ENCODE assay signal across 8 cellular contexts in genomic region chr18:55585050-55585449, GRCh38. TPM values are rescaled to one million over a fixed set of nuclear protein-coding genes. Genes with fewer than 3 reads are reported as not detected.
A peak's percentile ranks its signal among the peaks of the same experiment; 100 is the strongest.
DNase-seq lines count a peak whose midpoint lies in the region; ATAC-seq and TF ChIP-seq lines count a peak whose summit lies in the region.
"Had no signal": no experiment of that assay in that cellular context is flagged by ENCODE, and none has a peak within 500 bp of the region (broad histone marks: within the 10 kb centered on the region; RNA-seq: fewer than 3 reads in every experiment).

No MANE protein-coding gene starts in this region.

- H3K36me3 Mint-ChIP-seq in activated CD4-positive, alpha-beta memory T cell treated with anti-CD3 and anti-CD28 coated beads, Interleukin-2, amount 10 ng/mL, durations not matched to agents 7 days and 5 days (ENCODE audit: low read depth): peaks cover 3% of the 10 kb centered on the region

- no peak for TF ChIP-seq RAD21 in IMR-90 (IDR thresholded peaks at IDR 0.05; ENCODE audit: low read length)

- TF ChIP-seq CTCF in IMR-90 (conservative IDR thresholded peaks at IDR 0.05; ENCODE audit: low read depth, low read length) (no peak), thoracic aorta (IDR thresholded peaks at IDR 0.05) (no peak)

- peak overlapping the region; percentile 77 for H2BK5ac ChIP-seq in IMR-90 (ENCODE audit: low read depth, low read length, poor library complexity, severe bottlenecking)

- H3K9ac ChIP-seq in IMR-90 (ENCODE audit: low read depth, low read length): peak overlapping the region; percentile 87; the same call in 1 of the 2 replicates

- DNase-seq in IMR-90: no peak
- no peak for DNase-seq in thoracic aorta (ENCODE audit: low spot score)
- no peak for DNase-seq in NCI-H187 (lab: John Stamatoyannopoulos, UW)
- no peak for DNase-seq in activated CD4-positive, alpha-beta memory T cell treated with anti-CD3 and anti-CD28 coated beads, Interleukin-2, amount 10 ng/mL, durations not matched to agents 7 days and 5 days

- TF ChIP-seq POLR2A in IMR-90 (IDR thresholded peaks at IDR 0.05; ENCODE audit: low read depth, low read length): no peak

- peak overlapping the region; percentile 93; the same call in 1 of the 2 replicates for H3K18ac ChIP-seq in IMR-90 (ENCODE audit: low read depth, low read length)

- no TSS peak for BruUV-seq in IMR-90 (replicated peaks; lab: Mats Ljungman, UMichigan)

- H3K4me2 ChIP-seq in IMR-90 (ENCODE audit: low read depth, low read length): peak overlapping the region; percentile 97

- no CpG with 5 or more reads among the region's 2 CpGs for WGBS in IMR-90 (ENCODE audit: extremely low coverage in 2 of 2, insufficient read length in 1 of 2), 2 experiments
- 0 to 50% methylated on average over 1 to 2 of the region's 2 CpGs for WGBS in ectodermal cell, 2 experiments

- H2AK9ac ChIP-seq in IMR-90 (replicated peaks; ENCODE audit: low read depth, low read length, poor library complexity): no peak overlapping the region

- H3K27me3 ChIP-seq in IMR-90 (ENCODE audit: control insufficient read depth, insufficient read depth, low read length) (no peaks in the 10 kb centered on the region), ectodermal cell (ENCODE audit: control insufficient read depth, insufficient read depth, low read length, poor library complexity, severe bottlenecking) (no peaks in the 10 kb centered on the region), muscle layer of duodenum (ENCODE audit: low read depth, low read length) (no peaks in the 10 kb centered on the region), thoracic aorta (replicated peaks; ENCODE audit: insufficient read depth) (no peaks in the 10 kb centered on the region)

- H3K27me3 Mint-ChIP-seq in activated CD4-positive, alpha-beta memory T cell treated with anti-CD3 and anti-CD28 coated beads, Interleukin-2, amount 10 ng/mL, durations not matched to agents 7 days and 5 days: peaks cover 45% of the 10 kb centered on the region

- H3K27ac ChIP-seq in IMR-90 (ENCODE audit: insufficient read depth, low read length): no peak overlapping the region
- H3K27ac ChIP-seq in ectodermal cell (ENCODE audit: insufficient read depth, low read depth, low read length, poor library complexity, severe bottlenecking): no peak overlapping the region
- peak overlapping the region; percentile 56 for H3K27ac ChIP-seq in muscle layer of duodenum (ENCODE audit: low read length)
- H3K27ac ChIP-seq in thoracic aorta: peak overlapping the region; percentile 36 to 73

- intact Hi-C loops in IMR-90 (cut with micrococcal nuclease): loop anchor here (5.0 to 10.0 kb wide), 7 partner anchors 83 to 650 kb away; no protein-coding TSS in a partner anchor

- H3K27ac Mint-ChIP-seq in activated CD4-positive, alpha-beta memory T cell treated with anti-CD3 and anti-CD28 coated beads, Interleukin-2, amount 10 ng/mL, durations not matched to agents 7 days and 5 days: no peak overlapping the region
- H3K27ac Mint-ChIP-seq: activated T-helper 2 cell treated with anti-CD3 and anti-CD28 coated beads, Interferon-gamma antibody, Interleukin-2, Interleukin-4, amounts not matched to agents 10 μg/mL and 5 μg/mL and 100 μg/mL, durations not matched to agents 14 hours and 24 hours and 36 hours had no signal

- H3K36me3 ChIP-seq in IMR-90 (ENCODE audit: control insufficient read depth, insufficient read depth, low read length) (peaks cover 2% of the 10 kb centered on the region; the same call in 1 of the 2 replicates), ectodermal cell (ENCODE audit: control insufficient read depth, insufficient read depth, low read length) (no peaks in the 10 kb centered on the region), muscle layer of duodenum (ENCODE audit: control insufficient read depth in 1 of 2, insufficient read depth in 2 of 2, low read length in 2 of 2) (no peaks in the 10 kb centered on the region), thoracic aorta (no peaks in the 10 kb centered on the region)

- H3K9me3 Mint-ChIP-seq in activated CD4-positive, alpha-beta memory T cell treated with anti-CD3 and anti-CD28 coated beads, Interleukin-2, amount 10 ng/mL, durations not matched to agents 7 days and 5 days: no peaks in the 10 kb centered on the region
- H3K9me3 Mint-ChIP-seq: activated T-helper 2 cell treated with anti-CD3 and anti-CD28 coated beads, Interferon-gamma antibody, Interleukin-2, Interleukin-4, amounts not matched to agents 10 μg/mL and 5 μg/mL and 100 μg/mL, durations not matched to agents 14 hours and 24 hours and 36 hours had no signal

- H3K4ac ChIP-seq in IMR-90 (ENCODE audit: low read depth, low read length): peak overlapping the region; percentile 58; the same call in 1 of the 2 replicates

- ATAC-seq in IMR-90 (ENCODE audit: low read depth) (no peak), thoracic aorta (ENCODE audit: insufficient number of reproducible peaks, low FRiP score, low read depth) (no peak), GM18909 (IDR thresholded peaks at IDR 0.05; ENCODE audit: poor library complexity, unreplicated experiment) (no peak)

- H2BK15ac ChIP-seq in IMR-90 (ENCODE audit: low read depth, low read length): no peak overlapping the region

- H2AK5ac ChIP-seq in IMR-90 (ENCODE audit: low read depth, low read length): no peak overlapping the region

- in situ Hi-C loops in IMR-90 (cut with MboI; ENCODE audit: low sequenced_read_pairs): loop anchor here (5.0 to 10.0 kb wide), 2 partner anchors 168 to 350 kb away; no protein-coding TSS in a partner anchor

- peak overlapping the region; percentile 78 for H3K4me3 ChIP-seq in IMR-90 (ENCODE audit: insufficient read depth, low read depth, low read length)
- H3K4me3 ChIP-seq in ectodermal cell (ENCODE audit: insufficient read depth, low read depth, low read length): peak overlapping the region; percentile 61
- peak overlapping the region; percentile 55 to 67 for H3K4me3 ChIP-seq in muscle layer of duodenum (ENCODE audit: low read depth in 1 of 2, low read length in 2 of 2)
- peak overlapping the region; percentile 89 for H3K4me3 ChIP-seq in thoracic aorta

- H3K4me1 Mint-ChIP-seq in activated CD4-positive, alpha-beta memory T cell treated with anti-CD3 and anti-CD28 coated beads, Interleukin-2, amount 10 ng/mL, durations not matched to agents 7 days and 5 days: peaks cover 21% of the 10 kb centered on the region

- H3K9me1 ChIP-seq in IMR-90 (ENCODE audit: insufficient read depth, low read length): 0 out of 2 replicates have a peak, but pooled peaks cover 3% of the 10 kb centered on the region

- no peak overlapping the region for H3K4me3 Mint-ChIP-seq in activated CD4-positive, alpha-beta memory T cell treated with anti-CD3 and anti-CD28 coated beads, Interleukin-2, amount 10 ng/mL, durations not matched to agents 7 days and 5 days

- no peak overlapping the region; the same call in 1 of the 2 replicates for H3K56ac ChIP-seq in IMR-90 (ENCODE audit: extremely low read depth, insufficient read depth, low read length)

- H3K23ac ChIP-seq in IMR-90 (ENCODE audit: low read depth, low read length): peak overlapping the region; percentile 40; the same call in 1 of the 2 replicates

- peak overlapping the region; percentile 62; the same call in 1 of the 2 replicates for H2BK120ac ChIP-seq in IMR-90 (ENCODE audit: low read depth, low read length)

- CTCF ChIA-PET in IMR-90 (lab: Yijun Ruan, JAX): no interaction called here
- CTCF ChIA-PET in activated CD4-positive, alpha-beta memory T cell treated with anti-CD3 and anti-CD28 coated beads, Interleukin-2, amount 10 ng/mL, durations not matched to agents 7 days and 5 days (lab: Charles Lee): no interaction called here

- no peaks in the 10 kb centered on the region for H4K20me1 ChIP-seq in IMR-90 (ENCODE audit: insufficient read depth, low read length)

- POLR2A ChIA-PET in IMR-90 (lab: Charles Lee; ENCODE audit: unreplicated experiment): no interaction called here
- POLR2A ChIA-PET in activated CD4-positive, alpha-beta memory T cell treated with anti-CD3 and anti-CD28 coated beads, Interleukin-2, amount 10 ng/mL, durations not matched to agents 7 days and 5 days (lab: Charles Lee): no interaction called here

- dilution Hi-C loops in IMR-90 (cut with HindIII; ENCODE audit: low sequenced_read_pairs, unreplicated experiment): no loop called here

- H4K5ac ChIP-seq in IMR-90 (ENCODE audit: low read depth, low read length): peak overlapping the region; percentile 68; the same call in 1 of the 2 replicates

- H3K9me3 ChIP-seq in IMR-90 (ENCODE audit: control insufficient read depth, insufficient read depth, low read length) (no peaks in the 10 kb centered on the region), ectodermal cell (ENCODE audit: control insufficient read depth, low read length) (no peaks in the 10 kb centered on the region), muscle layer of duodenum (ENCODE audit: control insufficient read depth in 1 of 2, low read length in 2 of 2) (no peaks in the 10 kb centered on the region), thoracic aorta (no peaks in the 10 kb centered on the region)

- no peak overlapping the region for H2AFZ ChIP-seq in IMR-90 (replicated peaks; ENCODE audit: low read length, poor library complexity)

- peak overlapping the region in 1 of 2 experiments; percentile 55; a peak in 1 of 4 replicates for H4K8ac ChIP-seq in IMR-90 (ENCODE audit: low read depth in 2 of 2, low read length in 2 of 2)

- peak overlapping the region; percentile 61; the same call in 1 of the 2 replicates for H3K14ac ChIP-seq in IMR-90 (replicated peaks; ENCODE audit: low read depth, low read length)

- H3K4me1 ChIP-seq in IMR-90 (ENCODE audit: control insufficient read depth, insufficient read depth, low read length): peaks cover 6% of the 10 kb centered on the region
- H3K4me1 ChIP-seq in ectodermal cell (ENCODE audit: control insufficient read depth, insufficient read depth, low read length): peaks cover 18% of the 10 kb centered on the region
- peaks cover 4 to 25% of the 10 kb centered on the region in 2 donors for H3K4me1 ChIP-seq in muscle layer of duodenum (ENCODE audit: control insufficient read depth in 1 of 2, insufficient read depth in 2 of 2, low read length in 2 of 2)
- H3K4me1 ChIP-seq in thoracic aorta (ENCODE audit: control insufficient read depth in 1 of 2, low read depth in 2 of 2): peaks cover 7 to 34% of the 10 kb centered on the region in 2 donors

- H2BK20ac ChIP-seq in IMR-90 (ENCODE audit: low read depth, low read length): no peak overlapping the region

- H4K91ac ChIP-seq in IMR-90 (ENCODE audit: insufficient read depth, low read depth, low read length): no peak overlapping the region

- H3K79me1 ChIP-seq in IMR-90 (ENCODE audit: low read depth in 1 of 2, low read length in 2 of 2): peaks cover 7 to 34% of the 10 kb centered on the region in 2 experiments; a peak in 3 of 4 replicates

RNA-seq across cellular contexts. Expression of gene TCF4, which starts 2.9 kb away (rescaled TPM):
- 83.9 and 87.1 TPM in 2 replicates for total RNA-seq in IMR-90 (2012; rRNA removed)
- polyA plus RNA-seq in IMR-90 (2012; rRNA removed): 29.0 and 30.0 TPM in 2 replicates
- 9.9 and 15.3 TPM in 2 replicates for polyA plus RNA-seq in IMR-90 (2012; cell fraction: cytosol; rRNA removed)
- polyA plus RNA-seq in IMR-90 (2012; cell fraction: nucleus; rRNA removed; ENCODE audit: low replicate concordance): 22.4 and 46.6 TPM in 2 replicates
- 107 TPM for polyA plus RNA-seq in ectodermal cell (2013, experiment 1 of 4)
- 114 TPM for polyA plus RNA-seq in ectodermal cell (2013, experiment 2 of 4)
- polyA plus RNA-seq in ectodermal cell (2013, experiment 3 of 4): 72.8 TPM
- polyA plus RNA-seq in ectodermal cell (2013, experiment 4 of 4): 76.4 TPM
- total RNA-seq in thoracic aorta: 100 to 1,000 TPM; 178 to 267 TPM
- under 1 TPM; 0.28 to 0.45 TPM for total RNA-seq in activated CD4-positive, alpha-beta memory T cell treated with anti-CD3 and anti-CD28 coated beads, Interleukin-2, amount 10 ng/mL, durations not matched to agents 7 days and 5 days

Comparison
In these comparisons a context has a peak if more than half of its experiments do, and no peak if none do; other contexts are left out.
1. H3K27ac ChIP-seq: peak in muscle layer of duodenum (single experiment) and thoracic aorta (2 of 2); none in IMR-90 (single experiment) and ectodermal cell (single experiment).
2. RNA of gene TCF4, which starts 2.9 kb away (total RNA-seq): 178 to 267 TPM in thoracic aorta and 83.9 to 87.1 TPM in IMR-90; 0.28 to 0.45 TPM in activated CD4-positive, alpha-beta memory T cell treated with anti-CD3 and anti-CD28 coated beads, Interleukin-2, amount 10 ng/mL, durations not matched to agents 7 days and 5 days; every median in the first group is over 10 times any median in the second.
3. Peak in every context shown above with its lines, with median percentiles within 50 percentile points of each other: H3K4me3 ChIP-seq.